8 cellular contexts compared by ENCODE assay signal in genomic region chr6:149648148-149649145, GRCh38. TPM values are rescaled to one million over a fixed set of nuclear protein-coding genes. Genes with fewer than 3 reads are reported as not detected.
DNase-seq lines count a peak whose midpoint lies in the region; ATAC-seq and TF ChIP-seq lines count a peak whose summit lies in the region.

TSS of gene KATNA1 (minus strand) at chr6:149648714. CDS start at chr6:149638547, 10,167 bp downstream.

- in situ Hi-C loops in endometrial microvascular endothelial cells (cut with HindIII; ENCODE audit: inconsistent ontology term, low pct_unique_long_range_greater_than_20kb, low sequenced_read_pairs) = no loop called here

- H3K9me3 Mint-ChIP-seq in Calu3 (ENCODE audit: low read depth, unreplicated experiment) = no peaks in the 10 kb centered on the region

- H3K4me3 ChIP-seq in HUES48 (ENCODE audit: low read depth, low read length) (peak within 1 kb of the TSS; percentile 87), NT2/D1 (ENCODE audit: insufficient read length, low read depth) (peak within 1 kb of the TSS; percentile 72), mesodermal cell (ENCODE audit: extremely low read depth, insufficient read depth, low read length, poor library complexity, severe bottlenecking) (peak within 1 kb of the TSS; percentile 94)

- TSS peak; percentile 46 for BruUV-seq in Calu3 (replicated peaks; lab: Mats Ljungman, UMichigan)

- H3K27me3 ChIP-seq in HUES48 (ENCODE audit: control insufficient read depth, insufficient read depth, low read length) = no peaks in the 10 kb centered on the region
- no peaks in the 10 kb centered on the region for H3K27me3 ChIP-seq in NT2/D1 (ENCODE audit: insufficient read depth, insufficient read length)

- H3K4me1 ChIP-seq in HUES48 (ENCODE audit: control insufficient read depth, insufficient read depth, low read length) (peaks cover 6% of the 10 kb centered on the region; the same call in 1 of the 2 replicates), NT2/D1 (ENCODE audit: insufficient read depth, insufficient read length) (no peaks in the 10 kb centered on the region), mesodermal cell (ENCODE audit: control insufficient read depth, insufficient read depth, low read length, poor library complexity, severe bottlenecking) (no peaks in the 10 kb centered on the region)

- H3K27ac Mint-ChIP-seq in Calu3 (ENCODE audit: unreplicated experiment) = peak within 1 kb of the TSS; percentile 67

- peak; percentile 94 for ATAC-seq in GM21423 (IDR thresholded peaks at IDR 0.05; ENCODE audit: unreplicated experiment)

- WGBS in mesodermal cell (ENCODE audit: insufficient coverage in 2 of 2), 2 experiments = 0 to 2% methylated on average over 29 to 48 of the region's 69 CpGs

- peaks cover 21% of the 10 kb centered on the region for H3K36me3 Mint-ChIP-seq in Calu3 (ENCODE audit: insufficient read depth, unreplicated experiment)

- H3K9me3 ChIP-seq in HUES48 (ENCODE audit: control insufficient read depth, insufficient read depth, low read length) (no peaks in the 10 kb centered on the region), NT2/D1 (ENCODE audit: insufficient read depth, low read length) (no peaks in the 10 kb centered on the region), mesodermal cell (ENCODE audit: control insufficient read depth, low read length) (no peaks in the 10 kb centered on the region)

- peak within 1 kb of the TSS; percentile 56 for H3K9ac ChIP-seq in HUES48 (ENCODE audit: low read depth, low read length)
- peak within 1 kb of the TSS; percentile 77 for H3K9ac ChIP-seq in NT2/D1 (ENCODE audit: insufficient read length, low read depth)

- peak within 1 kb of the TSS; percentile 75 for H3K4me3 Mint-ChIP-seq in Calu3 (ENCODE audit: low read depth, unreplicated experiment)

- H3K36me3 ChIP-seq in HUES48 (ENCODE audit: control insufficient read depth, insufficient read depth, low read length) = no peaks in the 10 kb centered on the region
- H3K36me3 ChIP-seq in NT2/D1 (ENCODE audit: insufficient read depth, insufficient read length, low read length) = no peaks in the 10 kb centered on the region
- no peaks in the 10 kb centered on the region for H3K36me3 ChIP-seq in mesodermal cell (ENCODE audit: control insufficient read depth, insufficient read depth, low read length)

- no peaks in the 10 kb centered on the region for H3K4me1 Mint-ChIP-seq in Calu3 (ENCODE audit: low read depth, unreplicated experiment)

- peak; percentile 89 for DNase-seq in Calu3
- DNase-seq in NT2/D1 (ENCODE audit: low read depth, low spot score) = peak; percentile 62
- DNase-seq in activated CD8-positive, alpha-beta memory T cell treated with anti-CD3 and anti-CD28 coated beads, Interleukin-2, amount 50 U/mL, for 24 hours (ENCODE audit: extremely low read depth) = peak; percentile 71
- DNase-seq in stimulated activated CD8-positive, alpha-beta memory T cell treated with anti-CD3 and anti-CD28 coated beads, Interleukin-15, amount 100 ng/mL, for 24 hours (ENCODE audit: low read depth) = peak; percentile 79

- intact Hi-C loops in Calu3 (cut with micrococcal nuclease; ENCODE audit: unreplicated experiment) = loop anchor here (5.0 kb wide), 1 partner anchor 101 kb away; the partner anchor contains the start of gene PPIL4

- H3K27me3 Mint-ChIP-seq in Calu3 (ENCODE audit: unreplicated experiment) = no peaks in the 10 kb centered on the region

- H3K27ac ChIP-seq in HUES48 (ENCODE audit: low read depth, low read length) (peak within 1 kb of the TSS; percentile 72), mesodermal cell (ENCODE audit: low read depth, low read length, severe bottlenecking) (peak within 1 kb of the TSS; percentile 55)

- CTCF ChIA-PET in Calu3 (lab: Charles Lee) = interaction anchor here (1.3 kb wide), 1 partner anchor 101 kb away, joined by 3 read pairs; the partner anchor contains the start of gene PCMT1

- TF ChIP-seq CTCF in Calu3 (IDR thresholded peaks at IDR 0.05; ENCODE audit: unreplicated experiment) = no peak

RNA-seq across cellular contexts. Expression of gene KATNA1, which starts in this region (rescaled TPM):
- total RNA-seq in Calu3 (2022) = 9.9 and 13.1 TPM in 2 replicates
- 30.1 TPM for total RNA-seq in endometrial microvascular endothelial cells (ENCODE audit: inconsistent ontology term)
- 20.3 TPM for polyA plus RNA-seq in mesodermal cell (2013, experiment 1 of 2)
- polyA plus RNA-seq in mesodermal cell (2013, experiment 2 of 2) = 19.6 TPM

Comparison
In these comparisons a context has a peak if more than half of its experiments do, and no peak if none do; other contexts are left out.
1. Peak in every context shown above with its lines: DNase-seq, ATAC-seq, H3K4me3 ChIP-seq and H3K27ac ChIP-seq.